ENCODE assay signal across 1 cellular context in the genomic region with DNA sequence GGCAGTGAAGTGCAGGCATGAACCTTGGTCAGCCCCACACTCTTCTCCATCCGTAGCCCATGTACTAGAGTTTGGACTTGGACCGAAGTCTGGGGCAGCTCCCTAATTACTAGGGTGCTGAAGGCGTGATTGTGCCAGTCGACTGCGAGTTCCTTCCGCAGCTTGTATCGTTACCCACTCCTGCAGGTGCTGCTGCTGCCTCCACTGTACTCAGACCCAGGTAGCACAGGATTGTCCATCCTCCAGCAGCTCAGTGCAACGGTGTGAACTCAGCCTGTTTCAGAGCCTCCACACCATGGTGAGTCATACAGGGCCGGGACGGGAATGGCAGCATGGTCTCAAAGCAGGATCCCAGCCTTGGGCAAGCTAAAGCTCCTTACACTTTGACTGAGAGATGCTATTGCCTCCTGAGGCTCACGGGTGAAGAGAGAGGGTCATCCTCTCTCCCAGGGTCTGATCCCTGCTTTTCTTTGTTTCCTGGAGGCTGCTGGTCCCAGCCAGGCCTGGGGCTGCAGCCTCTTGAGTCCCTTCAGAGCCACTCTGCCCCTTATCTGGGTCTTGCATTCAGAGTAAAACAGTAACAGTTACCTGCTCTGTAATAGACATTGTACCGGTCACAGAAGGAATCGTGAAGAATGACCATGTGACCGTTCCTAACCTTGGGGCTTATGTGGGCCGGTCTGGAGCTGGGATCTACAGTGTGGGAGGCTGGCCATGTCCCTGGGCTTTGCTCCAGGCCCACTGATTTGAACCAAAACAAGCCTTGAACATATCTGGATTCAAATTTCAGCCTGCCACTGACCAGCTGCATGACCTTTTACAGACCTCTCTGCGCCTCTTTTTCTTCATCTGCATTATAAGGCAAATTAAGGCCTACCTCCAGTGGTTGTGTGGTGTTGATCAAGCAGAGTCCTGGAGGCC.
TF ChIP-seq lines count a peak whose summit lies in the region.

No MANE protein-coding gene starts in this region.

TF ChIP-seq in HCT116, 20 proteins besides CTCF, POLR2A, EP300 and RAD21 (continued from another document):
- TF ChIP-seq JUND (IDR thresholded peaks at IDR 0.05), result peak; percentile 27; the same call in 1 of the 2 replicates
